In genomic region chr6:16378360-16378759, GRCh38 we compare ENCODE assay signal across 1 cellular context.
TF ChIP-seq lines count a peak whose summit lies in the region.

No MANE protein-coding gene starts in this region.

TF ChIP-seq in HEK293, 187 proteins besides CTCF, POLR2A, EP300 and RAD21 (continued from another document):
- TF ChIP-seq ZNF664 (tag by site-specific recombination; IDR thresholded peaks at IDR 0.05), result 0 out of 2 replicates have a peak, but pooled peaks have one; percentile 12
- TF ChIP-seq ZNF623 (tag by site-specific recombination; IDR thresholded peaks at IDR 0.05), result peak; percentile 46; the same call in 1 of the 2 replicates
- TF ChIP-seq ZNF426 (tag by site-specific recombination; IDR thresholded peaks at IDR 0.05), result peak; percentile 52
